Comparison of ENCODE assay signal across 17 cellular contexts in the genomic region with DNA sequence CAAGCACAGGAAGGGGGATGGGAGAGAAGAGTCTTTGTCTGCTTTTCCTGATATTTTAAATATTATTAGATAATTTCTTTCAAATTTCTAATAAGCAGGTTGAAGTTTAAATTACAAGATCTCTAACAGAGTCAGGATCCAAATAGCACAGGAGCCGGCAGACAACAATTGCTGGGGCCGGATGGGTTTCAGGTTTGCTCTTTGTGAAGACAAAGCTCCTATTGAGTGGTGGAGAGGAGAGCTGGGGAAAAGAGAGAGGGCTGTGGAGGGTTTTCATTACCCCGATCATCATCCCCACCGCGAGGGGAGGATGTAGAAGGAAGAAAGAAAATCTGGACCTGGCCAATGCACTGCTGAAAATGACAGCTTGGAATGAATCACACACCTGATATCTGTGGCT.
"Had no signal": no experiment of that assay in that cellular context is flagged by ENCODE, and none has a peak within 500 bp of the region (broad histone marks: within the 10 kb centered on the region; RNA-seq: fewer than 3 reads in every experiment).

No MANE protein-coding gene starts in this region.

- H3K27ac Mint-ChIP-seq: activated naive CD8-positive, alpha-beta T cell treated with anti-CD3 and anti-CD28 coated beads, Interleukin-2, amount 10 ng/mL, durations not matched to agents 7 days and 5 days; activated T-cell treated with anti-CD3 and anti-CD28 coated beads, Interleukin-2, amount 50 U/mL, for 72 hours; immature natural killer cell had no signal

- H3K36me3 Mint-ChIP-seq: activated naive CD8-positive, alpha-beta T cell treated with anti-CD3 and anti-CD28 coated beads, Interleukin-2, amount 10 ng/mL, durations not matched to agents 7 days and 5 days; immature natural killer cell had no signal

- H3K27me3 ChIP-seq: breast epithelium, vagina had no signal

- H3K79me2 ChIP-seq: parathyroid adenoma had no signal

- DNase-seq: activated CD4-positive, alpha-beta T cell treated with anti-CD3 and anti-CD28 coated beads for 1 hour; activated CD4-positive, alpha-beta T cell treated with anti-CD3 and anti-CD28 coated beads, Interleukin-2, amount 50 U/mL, for 48 hours; activated naive CD8-positive, alpha-beta T cell treated with anti-CD3 and anti-CD28 coated beads, Interleukin-2, amount 10 ng/mL, durations not matched to agents 7 days and 5 days; activated T-cell treated with anti-CD3 and anti-CD28 coated beads, Interleukin-2, amount 50 U/mL, for 72 hours; anterior cingulate cortex; esophagus squamous epithelium; foreskin fibroblast; glutamatergic neuron; immature natural killer cell; lower lobe of right lung; midbrain; small intestine; tibial artery had no signal

- H3K4me3 ChIP-seq: breast epithelium, esophagus squamous epithelium, lower lobe of right lung, tibial artery, vagina had no signal

- H3K36me3 ChIP-seq: breast epithelium, esophagus squamous epithelium, lower lobe of right lung, tibial artery, vagina had no signal

- H3K9ac ChIP-seq: parathyroid adenoma had no signal

- H3K4me1 Mint-ChIP-seq: activated naive CD8-positive, alpha-beta T cell treated with anti-CD3 and anti-CD28 coated beads, Interleukin-2, amount 10 ng/mL, durations not matched to agents 7 days and 5 days; immature natural killer cell had no signal

- ATAC-seq: activated T-cell treated with anti-CD3 and anti-CD28 coated beads, Interleukin-2, amount 50 U/mL, for 72 hours; lower lobe of right lung had no signal

- FAIRE-seq: endometrium, small intestine had no signal

- H3K27ac ChIP-seq: breast epithelium, esophagus squamous epithelium, lower lobe of right lung, parathyroid adenoma, tibial artery, vagina had no signal

- H3K27me3 Mint-ChIP-seq: activated naive CD8-positive, alpha-beta T cell treated with anti-CD3 and anti-CD28 coated beads, Interleukin-2, amount 10 ng/mL, durations not matched to agents 7 days and 5 days had no signal

- H3K9me3 ChIP-seq: breast epithelium, esophagus squamous epithelium, lower lobe of right lung, tibial artery, vagina had no signal

- H2AFZ ChIP-seq: parathyroid adenoma had no signal

- H3K4me3 Mint-ChIP-seq: activated naive CD8-positive, alpha-beta T cell treated with anti-CD3 and anti-CD28 coated beads, Interleukin-2, amount 10 ng/mL, durations not matched to agents 7 days and 5 days; activated T-cell treated with anti-CD3 and anti-CD28 coated beads, Interleukin-2, amount 50 U/mL, for 72 hours; immature natural killer cell had no signal

- H3K4me1 ChIP-seq: breast epithelium, esophagus squamous epithelium, lower lobe of right lung, parathyroid adenoma, tibial artery, vagina had no signal
